Comparison of ENCODE assay signal across 1 cellular context in the genomic region with DNA sequence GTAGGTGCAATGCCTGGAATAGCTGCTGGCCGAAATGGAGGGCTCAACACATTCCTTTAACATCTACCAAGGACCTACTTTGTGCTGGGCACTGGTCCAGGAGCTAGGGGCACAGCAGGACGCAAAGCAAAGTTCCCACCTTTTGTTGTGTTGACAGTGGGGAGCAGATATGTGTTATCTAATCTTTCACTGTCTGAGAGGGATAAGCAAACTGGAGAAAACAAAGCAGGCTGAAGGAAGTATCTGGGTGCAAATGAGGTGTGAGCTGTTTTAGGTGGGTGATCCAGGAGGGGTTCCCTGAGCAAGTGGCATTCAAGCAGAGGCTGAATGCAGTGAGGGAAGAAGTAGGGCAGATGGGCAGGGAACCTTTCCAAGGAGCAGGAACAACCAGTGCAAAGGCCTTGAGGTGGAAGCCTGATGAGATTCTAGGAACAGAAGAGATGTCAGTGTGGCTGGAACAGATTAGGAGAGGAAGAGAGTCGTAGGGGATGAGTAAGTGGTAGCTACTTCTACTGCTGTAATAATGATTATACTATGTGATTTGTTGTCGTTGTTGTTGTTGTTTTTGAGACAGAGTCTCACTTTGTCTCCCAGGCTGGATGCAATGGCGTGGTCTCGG.
TF ChIP-seq lines count a peak whose summit lies in the region.

No MANE protein-coding gene starts in this region.

TF ChIP-seq in H1, 55 proteins besides CTCF, POLR2A, EP300 and RAD21:
- TF ChIP-seq TAF1 (IDR thresholded peaks at IDR 0.05; ENCODE audit: low read depth, low read length) (no peak), BACH1 (IDR thresholded peaks at IDR 0.05; ENCODE audit: low read length) (no peak), MAFK (IDR thresholded peaks at IDR 0.05; ENCODE audit: low read depth, low read length) (no peak), SAP30 (IDR thresholded peaks at IDR 0.05; ENCODE audit: insufficient read depth, insufficient replicate concordance, low read length) (no peak), KDM5A (IDR thresholded peaks at IDR 0.05; ENCODE audit: low read length) (no peak), E2F6 (IDR thresholded peaks at IDR 0.05) (no peak), TCF12 (IDR thresholded peaks at IDR 0.05; ENCODE audit: low read depth, low read length) (no peak), KDM1A (IDR thresholded peaks at IDR 0.05; ENCODE audit: borderline replicate concordance, low read length) (no peak), EGR1 (IDR thresholded peaks at IDR 0.05; ENCODE audit: borderline replicate concordance, low read depth, low read length) (no peak), SRF (IDR thresholded peaks at IDR 0.05; ENCODE audit: low read depth, low read length) (no peak), MAX (IDR thresholded peaks at IDR 0.05) (no peak), RBBP5 (IDR thresholded peaks at IDR 0.05; ENCODE audit: borderline replicate concordance, low read depth, low read length) (no peak), ZNF274 (IDR thresholded peaks at IDR 0.05; ENCODE audit: borderline replicate concordance, extremely low read depth, low read length) (no peak), CBX5 (IDR thresholded peaks at IDR 0.05; ENCODE audit: low read depth, low read length) (no peak), CBX8 (IDR thresholded peaks at IDR 0.05; ENCODE audit: borderline replicate concordance, low read depth, low read length) (no peak), POLR2AphosphoS5 (IDR thresholded peaks at IDR 0.05; ENCODE audit: low read depth, low read length) (no peak), HDAC2 (IDR thresholded peaks at IDR 0.05; ENCODE audit: borderline replicate concordance in 1 of 2, low read depth in 2 of 2, low read length in 2 of 2) (no peak)
- TF ChIP-seq, protein P1, sequence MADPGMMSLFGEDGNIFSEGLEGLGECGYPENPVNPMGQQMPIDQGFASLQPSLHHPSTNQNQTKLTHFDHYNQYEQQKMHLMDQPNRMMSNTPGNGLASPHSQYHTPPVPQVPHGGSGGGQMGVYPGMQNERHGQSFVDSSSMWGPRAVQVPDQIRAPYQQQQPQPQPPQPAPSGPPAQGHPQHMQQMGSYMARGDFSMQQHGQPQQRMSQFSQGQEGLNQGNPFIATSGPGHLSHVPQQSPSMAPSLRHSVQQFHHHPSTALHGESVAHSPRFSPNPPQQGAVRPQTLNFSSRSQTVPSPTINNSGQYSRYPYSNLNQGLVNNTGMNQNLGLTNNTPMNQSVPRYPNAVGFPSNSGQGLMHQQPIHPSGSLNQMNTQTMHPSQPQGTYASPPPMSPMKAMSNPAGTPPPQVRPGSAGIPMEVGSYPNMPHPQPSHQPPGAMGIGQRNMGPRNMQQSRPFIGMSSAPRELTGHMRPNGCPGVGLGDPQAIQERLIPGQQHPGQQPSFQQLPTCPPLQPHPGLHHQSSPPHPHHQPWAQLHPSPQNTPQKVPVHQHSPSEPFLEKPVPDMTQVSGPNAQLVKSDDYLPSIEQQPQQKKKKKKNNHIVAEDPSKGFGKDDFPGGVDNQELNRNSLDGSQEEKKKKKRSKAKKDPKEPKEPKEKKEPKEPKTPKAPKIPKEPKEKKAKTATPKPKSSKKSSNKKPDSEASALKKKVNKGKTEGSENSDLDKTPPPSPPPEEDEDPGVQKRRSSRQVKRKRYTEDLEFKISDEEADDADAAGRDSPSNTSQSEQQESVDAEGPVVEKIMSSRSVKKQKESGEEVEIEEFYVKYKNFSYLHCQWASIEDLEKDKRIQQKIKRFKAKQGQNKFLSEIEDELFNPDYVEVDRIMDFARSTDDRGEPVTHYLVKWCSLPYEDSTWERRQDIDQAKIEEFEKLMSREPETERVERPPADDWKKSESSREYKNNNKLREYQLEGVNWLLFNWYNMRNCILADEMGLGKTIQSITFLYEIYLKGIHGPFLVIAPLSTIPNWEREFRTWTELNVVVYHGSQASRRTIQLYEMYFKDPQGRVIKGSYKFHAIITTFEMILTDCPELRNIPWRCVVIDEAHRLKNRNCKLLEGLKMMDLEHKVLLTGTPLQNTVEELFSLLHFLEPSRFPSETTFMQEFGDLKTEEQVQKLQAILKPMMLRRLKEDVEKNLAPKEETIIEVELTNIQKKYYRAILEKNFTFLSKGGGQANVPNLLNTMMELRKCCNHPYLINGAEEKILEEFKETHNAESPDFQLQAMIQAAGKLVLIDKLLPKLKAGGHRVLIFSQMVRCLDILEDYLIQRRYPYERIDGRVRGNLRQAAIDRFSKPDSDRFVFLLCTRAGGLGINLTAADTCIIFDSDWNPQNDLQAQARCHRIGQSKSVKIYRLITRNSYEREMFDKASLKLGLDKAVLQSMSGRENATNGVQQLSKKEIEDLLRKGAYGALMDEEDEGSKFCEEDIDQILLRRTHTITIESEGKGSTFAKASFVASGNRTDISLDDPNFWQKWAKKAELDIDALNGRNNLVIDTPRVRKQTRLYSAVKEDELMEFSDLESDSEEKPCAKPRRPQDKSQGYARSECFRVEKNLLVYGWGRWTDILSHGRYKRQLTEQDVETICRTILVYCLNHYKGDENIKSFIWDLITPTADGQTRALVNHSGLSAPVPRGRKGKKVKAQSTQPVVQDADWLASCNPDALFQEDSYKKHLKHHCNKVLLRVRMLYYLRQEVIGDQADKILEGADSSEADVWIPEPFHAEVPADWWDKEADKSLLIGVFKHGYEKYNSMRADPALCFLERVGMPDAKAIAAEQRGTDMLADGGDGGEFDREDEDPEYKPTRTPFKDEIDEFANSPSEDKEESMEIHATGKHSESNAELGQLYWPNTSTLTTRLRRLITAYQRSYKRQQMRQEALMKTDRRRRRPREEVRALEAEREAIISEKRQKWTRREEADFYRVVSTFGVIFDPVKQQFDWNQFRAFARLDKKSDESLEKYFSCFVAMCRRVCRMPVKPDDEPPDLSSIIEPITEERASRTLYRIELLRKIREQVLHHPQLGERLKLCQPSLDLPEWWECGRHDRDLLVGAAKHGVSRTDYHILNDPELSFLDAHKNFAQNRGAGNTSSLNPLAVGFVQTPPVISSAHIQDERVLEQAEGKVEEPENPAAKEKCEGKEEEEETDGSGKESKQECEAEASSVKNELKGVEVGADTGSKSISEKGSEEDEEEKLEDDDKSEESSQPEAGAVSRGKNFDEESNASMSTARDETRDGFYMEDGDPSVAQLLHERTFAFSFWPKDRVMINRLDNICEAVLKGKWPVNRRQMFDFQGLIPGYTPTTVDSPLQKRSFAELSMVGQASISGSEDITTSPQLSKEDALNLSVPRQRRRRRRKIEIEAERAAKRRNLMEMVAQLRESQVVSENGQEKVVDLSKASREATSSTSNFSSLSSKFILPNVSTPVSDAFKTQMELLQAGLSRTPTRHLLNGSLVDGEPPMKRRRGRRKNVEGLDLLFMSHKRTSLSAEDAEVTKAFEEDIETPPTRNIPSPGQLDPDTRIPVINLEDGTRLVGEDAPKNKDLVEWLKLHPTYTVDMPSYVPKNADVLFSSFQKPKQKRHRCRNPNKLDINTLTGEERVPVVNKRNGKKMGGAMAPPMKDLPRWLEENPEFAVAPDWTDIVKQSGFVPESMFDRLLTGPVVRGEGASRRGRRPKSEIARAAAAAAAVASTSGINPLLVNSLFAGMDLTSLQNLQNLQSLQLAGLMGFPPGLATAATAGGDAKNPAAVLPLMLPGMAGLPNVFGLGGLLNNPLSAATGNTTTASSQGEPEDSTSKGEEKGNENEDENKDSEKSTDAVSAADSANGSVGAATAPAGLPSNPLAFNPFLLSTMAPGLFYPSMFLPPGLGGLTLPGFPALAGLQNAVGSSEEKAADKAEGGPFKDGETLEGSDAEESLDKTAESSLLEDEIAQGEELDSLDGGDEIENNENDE (IDR thresholded peaks at IDR 0.05; ENCODE audit: insufficient replicate concordance, low read length): no peak
TF ChIP-seq in H1: peak in this region for 0.
